ENCODE assay signal across 12 cellular contexts in the genomic region with DNA sequence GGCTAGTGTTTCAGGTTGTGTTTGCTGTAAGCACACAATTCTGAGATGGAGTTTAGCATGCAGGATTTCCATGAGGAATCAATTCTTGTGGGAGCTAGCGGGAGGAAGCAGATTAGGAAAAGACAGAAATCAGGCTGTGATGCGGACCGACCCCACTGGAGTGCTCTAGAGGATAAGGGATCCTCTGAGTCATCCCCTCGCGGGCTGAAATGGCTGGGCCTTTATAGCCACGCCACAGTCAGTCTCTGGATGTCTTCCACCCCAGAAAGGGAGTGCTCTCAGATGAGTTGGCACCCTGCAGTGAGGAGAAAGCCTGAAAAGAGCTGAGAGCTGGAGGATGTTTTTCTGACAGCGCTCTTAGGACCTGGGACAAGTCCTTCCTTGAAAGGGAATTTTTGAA.
A peak's percentile ranks its signal among the peaks of the same experiment; 100 is the strongest.
DNase-seq lines count a peak whose midpoint lies in the region; ATAC-seq, FAIRE-seq and TF ChIP-seq lines count a peak whose summit lies in the region.
"Had no signal": no experiment of that assay in that cellular context is flagged by ENCODE, and none has a peak within 500 bp of the region (broad histone marks: within the 10 kb centered on the region; RNA-seq: fewer than 3 reads in every experiment).

No MANE protein-coding gene starts in this region.

- CTCF ChIA-PET in HepG2 (lab: Yijun Ruan, JAX; ENCODE audit: low intra/inter-chr PET ratio, low total read pairs): no interaction called here
- CTCF ChIA-PET in activated CD8-positive, alpha-beta T cell treated with anti-CD3 and anti-CD28 coated beads for 36 hours (lab: Charles Lee): interaction anchor here (1.1 kb wide), 2 partner anchors 9 to 10 kb away, joined by 3 to 4 read pairs; no protein-coding TSS in a partner anchor

- no TSS peak for BruUV-seq in HepG2 (replicated peaks; lab: Mats Ljungman, UMichigan)

- H3K36me3 Mint-ChIP-seq in HFFc6 (ENCODE audit: low read depth): no peaks in the 10 kb centered on the region
- H3K36me3 Mint-ChIP-seq in activated naive CD8-positive, alpha-beta T cell treated with anti-CD3 and anti-CD28 coated beads, Interleukin-2, amount 50 U/mL, for 24 hours (ENCODE audit: low read depth): no peaks in the 10 kb centered on the region
- H3K36me3 Mint-ChIP-seq in activated CD8-positive, alpha-beta T cell treated with anti-CD3 and anti-CD28 coated beads for 36 hours (ENCODE audit: low read depth): no peaks in the 10 kb centered on the region
- H3K36me3 Mint-ChIP-seq: stimulated activated naive B cell treated with anti-CD40 and anti-IgM and Interleukin-4, amounts not matched to agents 10 μg/mL and 1 μg/mL and 100 μg/mL, for 72 hours had no signal

- H2AFZ ChIP-seq in HepG2 (ENCODE audit: low read length): no peak overlapping the region

- H3K9ac ChIP-seq in HepG2 (ENCODE audit: insufficient read depth, low read depth, low read length): no peak overlapping the region

- no peaks in the 10 kb centered on the region for H3K27me3 Mint-ChIP-seq in HFFc6 (ENCODE audit: insufficient read depth)
- H3K27me3 Mint-ChIP-seq in activated naive CD8-positive, alpha-beta T cell treated with anti-CD3 and anti-CD28 coated beads, Interleukin-2, amount 50 U/mL, for 24 hours: peaks cover 9% of the 10 kb centered on the region
- peaks cover 4% of the 10 kb centered on the region for H3K27me3 Mint-ChIP-seq in activated CD8-positive, alpha-beta T cell treated with anti-CD3 and anti-CD28 coated beads for 36 hours
- H3K27me3 Mint-ChIP-seq: stimulated activated naive B cell treated with anti-CD40 and anti-IgM and Interleukin-4, amounts not matched to agents 10 μg/mL and 1 μg/mL and 100 μg/mL, for 72 hours had no signal

- H3K36me3 ChIP-seq in ectodermal cell (ENCODE audit: control insufficient read depth, insufficient read depth, low read length): no peaks in the 10 kb centered on the region
- H3K36me3 ChIP-seq in HepG2 (replicated peaks in 1 of 2; ENCODE audit: control insufficient read depth in 1 of 2, insufficient read depth in 2 of 2, low read length in 2 of 2): no peaks in the 10 kb centered on the region
- H3K36me3 ChIP-seq: ascending aorta had no signal

- no peaks in the 10 kb centered on the region for H3K27me3 ChIP-seq in ectodermal cell (ENCODE audit: control insufficient read depth, insufficient read depth, low read length, poor library complexity, severe bottlenecking)
- H3K27me3 ChIP-seq in HepG2 (ENCODE audit: control insufficient read depth in 1 of 2, insufficient read depth in 2 of 2, low read length in 2 of 2): no peaks in the 10 kb centered on the region
- H3K27me3 ChIP-seq: ascending aorta had no signal

- no peak overlapping the region for H3K27ac Mint-ChIP-seq in HFFc6
- no peak overlapping the region for H3K27ac Mint-ChIP-seq in activated naive CD8-positive, alpha-beta T cell treated with anti-CD3 and anti-CD28 coated beads, Interleukin-2, amount 50 U/mL, for 24 hours
- H3K27ac Mint-ChIP-seq in activated CD8-positive, alpha-beta T cell treated with anti-CD3 and anti-CD28 coated beads for 36 hours: no peak overlapping the region
- H3K27ac Mint-ChIP-seq: stimulated activated naive B cell treated with anti-CD40 and anti-IgM and Interleukin-4, amounts not matched to agents 10 μg/mL and 1 μg/mL and 100 μg/mL, for 72 hours had no signal

- peaks cover 39% of the 10 kb centered on the region for H3K4me1 ChIP-seq in ectodermal cell (ENCODE audit: control insufficient read depth, insufficient read depth, low read length)
- H3K4me1 ChIP-seq in HepG2 (ENCODE audit: insufficient read depth, low read length): no peaks in the 10 kb centered on the region
- H3K4me1 ChIP-seq: ascending aorta had no signal

- H3K9me3 ChIP-seq in ectodermal cell (ENCODE audit: control insufficient read depth, low read length) (no peaks in the 10 kb centered on the region), HepG2 (ENCODE audit: low read length) (no peaks in the 10 kb centered on the region)
- H3K9me3 ChIP-seq: ascending aorta had no signal

- WGBS in ectodermal cell, 2 experiments: 27 to 31% methylated on average over 7 of the region's 7 CpGs
- 15% methylated on average over 7 of the region's 7 CpGs for WGBS in HepG2 (ENCODE audit: low lambda C conversion rate)

- in situ Hi-C loops in HepG2 (cut with HindIII; ENCODE audit: extremely low pct_ligation_motif_present, low pct_unique_long_range_greater_than_20kb): no loop called here

- no peak for TF ChIP-seq POLR2A in HepG2 (IDR thresholded peaks at IDR 0.05; ENCODE audit: insufficient read depth in 1 of 2, low read depth in 2 of 2, low read length in 2 of 2)

- no peak for TF ChIP-seq RAD21 in HepG2 (CRISPR knock-in tag; IDR thresholded peaks at IDR 0.05)

- TF ChIP-seq CTCF in HFFc6 (IDR thresholded peaks at IDR 0.05) (no peak), HepG2 (CRISPR knock-in tag; IDR thresholded peaks at IDR 0.05) (peak; percentile 20; the same call in 1 of the 2 replicates)
- TF ChIP-seq CTCF in activated CD8-positive, alpha-beta T cell treated with anti-CD3 and anti-CD28 coated beads for 36 hours (IDR thresholded peaks at IDR 0.05): no peak

- intact Hi-C loops in HepG2 (cut with micrococcal nuclease; ENCODE audit: unreplicated experiment): loop anchor here (10.0 kb wide), 1 partner anchor 137 kb away; no protein-coding TSS in a partner anchor
- intact Hi-C loops in activated CD8-positive, alpha-beta T cell treated with anti-CD3 and anti-CD28 coated beads for 36 hours (cut with micrococcal nuclease): loop anchor here (10.0 kb wide), 1 partner anchor 287 kb away; no protein-coding TSS in a partner anchor

- ATAC-seq in HepG2: no peak; the same call in 2 of the 3 replicates
- no peak for ATAC-seq in activated naive CD8-positive, alpha-beta T cell treated with anti-CD3 and anti-CD28 coated beads, Interleukin-2, amount 50 U/mL, for 24 hours
- ATAC-seq in activated CD8-positive, alpha-beta T cell treated with anti-CD3 and anti-CD28 coated beads for 36 hours: no peak
- ATAC-seq: stimulated activated naive B cell treated with anti-CD40 and anti-IgM and Interleukin-4, amounts not matched to agents 10 μg/mL and 1 μg/mL and 100 μg/mL, for 72 hours had no signal

- H4K20me1 ChIP-seq in HepG2 (ENCODE audit: insufficient read depth, low read length): no peaks in the 10 kb centered on the region

- H3K4me3 ChIP-seq in ectodermal cell (ENCODE audit: insufficient read depth, low read depth, low read length) (no peak overlapping the region), HepG2 (replicated peaks in 1 of 3; ENCODE audit: insufficient read depth in 1 of 3, low read depth in 2 of 3, low read length in 3 of 3) (no peak overlapping the region)
- H3K4me3 ChIP-seq: ascending aorta had no signal

- POLR2A ChIA-PET in HepG2 (lab: Yijun Ruan, JAX): no interaction called here
- POLR2A ChIA-PET in activated CD8-positive, alpha-beta T cell treated with anti-CD3 and anti-CD28 coated beads for 36 hours (lab: Charles Lee): no interaction called here

- H3K9me3 Mint-ChIP-seq in HFFc6: no peaks in the 10 kb centered on the region
- no peaks in the 10 kb centered on the region for H3K9me3 Mint-ChIP-seq in activated naive CD8-positive, alpha-beta T cell treated with anti-CD3 and anti-CD28 coated beads, Interleukin-2, amount 50 U/mL, for 24 hours
- no peaks in the 10 kb centered on the region for H3K9me3 Mint-ChIP-seq in activated CD8-positive, alpha-beta T cell treated with anti-CD3 and anti-CD28 coated beads for 36 hours
- H3K9me3 Mint-ChIP-seq: stimulated activated naive B cell treated with anti-CD40 and anti-IgM and Interleukin-4, amounts not matched to agents 10 μg/mL and 1 μg/mL and 100 μg/mL, for 72 hours had no signal

- H3K79me2 ChIP-seq in HepG2 (ENCODE audit: insufficient read depth, low read length): no peaks in the 10 kb centered on the region

- H3K4me1 Mint-ChIP-seq in HFFc6 (ENCODE audit: low read depth): no peaks in the 10 kb centered on the region
- H3K4me1 Mint-ChIP-seq in activated naive CD8-positive, alpha-beta T cell treated with anti-CD3 and anti-CD28 coated beads, Interleukin-2, amount 50 U/mL, for 24 hours: no peaks in the 10 kb centered on the region
- H3K4me1 Mint-ChIP-seq in activated CD8-positive, alpha-beta T cell treated with anti-CD3 and anti-CD28 coated beads for 36 hours (ENCODE audit: low read depth): no peaks in the 10 kb centered on the region
- H3K4me1 Mint-ChIP-seq: stimulated activated naive B cell treated with anti-CD40 and anti-IgM and Interleukin-4, amounts not matched to agents 10 μg/mL and 1 μg/mL and 100 μg/mL, for 72 hours had no signal

- H3K4me3 Mint-ChIP-seq in HFFc6: no peak overlapping the region
- H3K4me3 Mint-ChIP-seq in activated naive CD8-positive, alpha-beta T cell treated with anti-CD3 and anti-CD28 coated beads, Interleukin-2, amount 50 U/mL, for 24 hours: no peak overlapping the region
- H3K4me3 Mint-ChIP-seq in activated CD8-positive, alpha-beta T cell treated with anti-CD3 and anti-CD28 coated beads for 36 hours: no peak overlapping the region
- H3K4me3 Mint-ChIP-seq: stimulated activated naive B cell treated with anti-CD40 and anti-IgM and Interleukin-4, amounts not matched to agents 10 μg/mL and 1 μg/mL and 100 μg/mL, for 72 hours had no signal

- peak overlapping the region; percentile 9 for H3K27ac ChIP-seq in ectodermal cell (ENCODE audit: insufficient read depth, low read depth, low read length, poor library complexity, severe bottlenecking)
- no peak overlapping the region for H3K27ac ChIP-seq in HepG2 (ENCODE audit: extremely low read length, insufficient read depth, low read length)

- DNase-seq in AG08395 (ENCODE audit: low spot score) (peak; percentile 58), HFFc6 (peak; percentile 6), HepG2 (ENCODE audit: low spot score) (no peak), NCI-H1930 (lab: John Stamatoyannopoulos, UW) (no peak), Kasumi-1 (lab: John Stamatoyannopoulos, UW) (no peak)
- DNase-seq in activated naive CD8-positive, alpha-beta T cell treated with anti-CD3 and anti-CD28 coated beads, Interleukin-2, amount 50 U/mL, for 24 hours: no peak
- DNase-seq in activated CD8-positive, alpha-beta T cell treated with anti-CD3 and anti-CD28 coated beads for 36 hours: no peak
- DNase-seq: foreskin melanocyte; stimulated activated CD4-positive, alpha-beta T cell treated with anti-CD3 and anti-CD28 coated beads, Interleukin-15, amount 100 ng/mL, for 24 hours; stimulated activated naive B cell treated with anti-CD40 and anti-IgM and Interleukin-4, amounts not matched to agents 10 μg/mL and 1 μg/mL and 100 μg/mL, for 72 hours had no signal

- TF ChIP-seq EP300 in HepG2 (IDR thresholded peaks at IDR 0.05; ENCODE audit: low read depth in 2 of 2, low read length in 2 of 2): no peak
- TF ChIP-seq EP300 in HepG2 (CRISPR knock-in tag; IDR thresholded peaks at IDR 0.05; ENCODE audit: borderline replicate concordance): no peak

- no peak for FAIRE-seq in HepG2 (lab: Jason Lieb, UNC)

- H3K4me2 ChIP-seq in HepG2 (ENCODE audit: low read depth, low read length): no peak overlapping the region

TF ChIP-seq in HepG2, 621 proteins besides CTCF, POLR2A, EP300 and RAD21:
- TF ChIP-seq JARID2 (CRISPR knock-in tag; IDR thresholded peaks at IDR 0.05; ENCODE audit: insufficient replicate concordance): no peak

Comparison
In these comparisons a context has a peak if more than half of its experiments do, and no peak if none do; other contexts are left out.
1. DNase-seq: peak in AG08395 (single experiment) and HFFc6 (single experiment); none in HepG2 (single experiment), NCI-H1930 (0 of 2), Kasumi-1 (0 of 2), activated naive CD8-positive, alpha-beta T cell treated with anti-CD3 and anti-CD28 coated beads, Interleukin-2, amount 50 U/mL, for 24 hours (single experiment) and activated CD8-positive, alpha-beta T cell treated with anti-CD3 and anti-CD28 coated beads for 36 hours (single experiment).